Comparison of ENCODE assay signal across 1 cellular context in genomic region chr6:157203764-157204163, GRCh38.
A peak's percentile ranks its signal among the peaks of the same experiment; 100 is the strongest.
TF ChIP-seq lines count a peak whose summit lies in the region.

No MANE protein-coding gene starts in this region.

TF ChIP-seq in GM12878, 131 proteins besides CTCF, POLR2A, EP300 and RAD21:
- no peak for TF ChIP-seq E4F1 (IDR thresholded peaks at IDR 0.05; ENCODE audit: borderline replicate concordance, partially characterized antibody)
- TF ChIP-seq BCLAF1 (IDR thresholded peaks at IDR 0.05) = no peak
- no peak for TF ChIP-seq CHD2 (IDR thresholded peaks at IDR 0.05; ENCODE audit: borderline replicate concordance, low read depth, low read length)
- no peak for TF ChIP-seq KAT2A (conservative IDR thresholded peaks at IDR 0.05; ENCODE audit: control insufficient read depth, low read depth, low read length)
- no peak for TF ChIP-seq ZNF592 (IDR thresholded peaks at IDR 0.05)
- TF ChIP-seq CBX3 (IDR thresholded peaks at IDR 0.05; ENCODE audit: borderline replicate concordance, low read depth) = no peak
- TF ChIP-seq IKZF2 (IDR thresholded peaks at IDR 0.05) = 0 out of 4 replicates have a peak, but pooled peaks of 1 of the 2 experiments have one; percentile 5
- TF ChIP-seq YY1 (IDR thresholded peaks at IDR 0.05; ENCODE audit: low read depth, low read length) = no peak
- no peak for TF ChIP-seq ZSCAN29 (IDR thresholded peaks at IDR 0.05)
- TF ChIP-seq NFIC (IDR thresholded peaks at IDR 0.05; ENCODE audit: low read depth, low read length) = peak; percentile 23; the same call in 1 of the 2 replicates
- no peak for TF ChIP-seq LARP7 (IDR thresholded peaks at IDR 0.05)
- TF ChIP-seq HDAC2 (IDR thresholded peaks at IDR 0.05) = no peak
- TF ChIP-seq EGR1 (IDR thresholded peaks at IDR 0.05; ENCODE audit: borderline replicate concordance in 1 of 2, low read depth in 2 of 2, low read length in 2 of 2) = no peak
- 0 out of 2 replicates have a peak, but pooled peaks have one; percentile 20 for TF ChIP-seq HDGF (IDR thresholded peaks at IDR 0.05)
- TF ChIP-seq TCF12 (IDR thresholded peaks at IDR 0.05; ENCODE audit: low read depth, low read length) = no peak
- peak; percentile 7; the same call in 1 of the 2 replicates for TF ChIP-seq ZNF217 (IDR thresholded peaks at IDR 0.05)
- no peak for TF ChIP-seq ZNF622 (IDR thresholded peaks at IDR 0.05)
- no peak for TF ChIP-seq SPI1 (IDR thresholded peaks at IDR 0.05; ENCODE audit: borderline replicate concordance, insufficient read depth, low read depth, low read length)
- TF ChIP-seq NR2F1 (conservative IDR thresholded peaks at IDR 0.05) = no peak
- TF ChIP-seq GATAD2B (conservative IDR thresholded peaks at IDR 0.05; ENCODE audit: low read depth) = no peak
- TF ChIP-seq SRF (IDR thresholded peaks at IDR 0.05; ENCODE audit: low read depth in 2 of 2, low read length in 2 of 2) = no peak
TF ChIP-seq in GM12878: peak in this region for 4.
